ENCODE assay signal across 18 cellular contexts in the genomic region with DNA sequence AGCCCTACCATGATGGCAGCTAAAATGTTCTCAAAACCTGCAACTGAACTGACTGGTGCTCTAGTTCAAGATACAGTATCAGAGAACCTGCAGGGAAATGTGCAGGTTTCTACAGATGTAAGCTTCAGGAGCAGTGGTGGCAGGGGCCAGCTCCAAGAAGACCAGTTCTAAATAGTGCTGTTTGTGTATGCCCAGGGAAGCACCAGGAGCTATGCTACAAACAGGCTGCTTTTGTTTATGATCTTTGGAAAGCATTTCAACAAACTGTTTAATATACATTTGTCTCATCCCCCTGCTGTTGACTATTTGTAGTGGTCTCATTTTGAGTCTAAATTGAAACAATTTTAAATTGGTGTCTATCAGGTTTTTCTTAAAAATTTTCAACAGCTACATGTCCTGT. TPM values are rescaled to one million over a fixed set of nuclear protein-coding genes. Genes with fewer than 3 reads are reported as not detected.
DNase-seq lines count a peak whose midpoint lies in the region; ATAC-seq and TF ChIP-seq lines count a peak whose summit lies in the region.
"Had no signal": no experiment of that assay in that cellular context is flagged by ENCODE, and none has a peak within 500 bp of the region (broad histone marks: within the 10 kb centered on the region; RNA-seq: fewer than 3 reads in every experiment).

No MANE protein-coding gene starts in this region.

- no peaks in the 10 kb centered on the region; the same call in 1 of the 2 replicates for H4K20me1 ChIP-seq in PC-9 (ENCODE audit: insufficient read depth)

- TF ChIP-seq CTCF in Caco-2 (IDR thresholded peaks at IDR 0.05; ENCODE audit: insufficient read depth in 1 of 2, low read depth in 1 of 2, low read length in 1 of 2, severe bottlenecking in 1 of 2, unreplicated experiment in 1 of 2): peak in 1 of 2 experiments; percentile 17
- TF ChIP-seq CTCF in PC-9 (conservative IDR thresholded peaks at IDR 0.05): no peak
- TF ChIP-seq CTCF in glutamatergic neuron (IDR thresholded peaks at IDR 0.05; ENCODE audit: partially characterized antibody, unreplicated experiment): peak; percentile 17
- no peak for TF ChIP-seq CTCF in gastroesophageal sphincter (IDR thresholded peaks at IDR 0.05)

- no peaks in the 10 kb centered on the region for H3K9me3 ChIP-seq in Caco-2
- no peaks in the 10 kb centered on the region for H3K9me3 ChIP-seq in PC-9 (ENCODE audit: insufficient read depth, low read depth)
- H3K9me3 ChIP-seq in gastroesophageal sphincter: no peaks in the 10 kb centered on the region
- H3K9me3 ChIP-seq: SJCRH30 had no signal

- no peak for ATAC-seq in gastroesophageal sphincter
- ATAC-seq: HCT116 had no signal

- CTCF ChIA-PET in Caco-2 (lab: Charles Lee): interaction anchor here (1.6 to 4.5 kb wide), 2 partner anchors 148 to 291 kb away, joined by 4 to 77 read pairs; no protein-coding TSS in a partner anchor
- CTCF ChIA-PET in PC-9 (lab: Charles Lee): interaction anchor here (0.5 to 0.7 kb wide), 2 partner anchors 289 to 352 kb away, joined by 4 to 13 read pairs; no protein-coding TSS in a partner anchor

- TF ChIP-seq POLR2A in gastroesophageal sphincter (IDR thresholded peaks at IDR 0.05): no peak

- peaks cover 23% of the 10 kb centered on the region for H3K4me1 Mint-ChIP-seq in Caco-2 (ENCODE audit: low read depth, unreplicated experiment)
- H3K4me1 Mint-ChIP-seq in glutamatergic neuron (ENCODE audit: low read depth, unreplicated experiment): peaks cover 3% of the 10 kb centered on the region
- no peaks in the 10 kb centered on the region for H3K4me1 Mint-ChIP-seq in immature natural killer cell
- H3K4me1 Mint-ChIP-seq: CD4-positive, CD25-positive, alpha-beta regulatory T cell had no signal

- H3K36me3 Mint-ChIP-seq in Caco-2 (ENCODE audit: insufficient read depth, unreplicated experiment): peaks cover 69% of the 10 kb centered on the region
- H3K36me3 Mint-ChIP-seq in glutamatergic neuron (ENCODE audit: unreplicated experiment): no peaks in the 10 kb centered on the region
- peaks cover 0 to 21% (median 6%) of the 10 kb centered on the region in 3 donors for H3K36me3 Mint-ChIP-seq in immature natural killer cell

- H3K79me2 ChIP-seq in PC-9 (ENCODE audit: low read depth): no peaks in the 10 kb centered on the region

- no peaks in the 10 kb centered on the region for H3K9me3 Mint-ChIP-seq in Caco-2 (ENCODE audit: unreplicated experiment)
- H3K9me3 Mint-ChIP-seq in glutamatergic neuron (ENCODE audit: unreplicated experiment): no peaks in the 10 kb centered on the region
- H3K9me3 Mint-ChIP-seq in immature natural killer cell: no peaks in the 10 kb centered on the region
- H3K9me3 Mint-ChIP-seq: CD4-positive, CD25-positive, alpha-beta regulatory T cell had no signal

- H3K4me1 ChIP-seq in Caco-2: peaks cover 53% of the 10 kb centered on the region
- H3K4me1 ChIP-seq in PC-9 (replicated peaks; ENCODE audit: insufficient read depth): peaks cover 21% of the 10 kb centered on the region
- no peaks in the 10 kb centered on the region for H3K4me1 ChIP-seq in gastroesophageal sphincter
- H3K4me1 ChIP-seq: SJCRH30 had no signal

- DNase-seq in Caco-2: no peak
- no peak for DNase-seq in PC-9
- no peak for DNase-seq in glutamatergic neuron
- peak; percentile 56 for DNase-seq in pons (ENCODE audit: low spot score)
- DNase-seq in H4 (ENCODE audit: low spot score): no peak
- DNase-seq in immature natural killer cell: no peak
- no peak for DNase-seq in NCI-H526 treated with DMSO at 0.1 percent for 48 hours (lab: John Stamatoyannopoulos, UW)
- DNase-seq: CD4-positive, CD25-positive, alpha-beta regulatory T cell; DND-41; GOT3; Kasumi-1; NCI-H1694; NCI-H2081; NCI-H524; NCI-H82; SJCRH30 had no signal

- no peak for TF ChIP-seq EP300 in gastroesophageal sphincter (IDR thresholded peaks at IDR 0.05)

- H3K4me2 ChIP-seq in PC-9: no peak overlapping the region

- BruUV-seq in Caco-2 (replicated peaks; lab: Mats Ljungman, UMichigan) (no TSS peak), PC-9 (replicated peaks; lab: Mats Ljungman, UMichigan) (no TSS peak)

- H3K9me2 ChIP-seq in PC-9 (ENCODE audit: insufficient read depth): no peaks in the 10 kb centered on the region

- POLR2A ChIA-PET in Caco-2 (lab: Charles Lee): interaction anchor here (1.2 kb wide), 1 partner anchor 38 kb away, joined by 4 read pairs; a partner anchor contains a TSS
- POLR2A ChIA-PET in PC-9 (lab: Charles Lee; ENCODE audit: unreplicated experiment): interaction anchor here (0.7 to 0.8 kb wide), 2 partner anchors 224 to 307 kb away, joined by 3 read pairs; no protein-coding TSS in a partner anchor

- H3F3A ChIP-seq in PC-9 (ENCODE audit: insufficient read depth, low read depth): peaks cover 30% of the 10 kb centered on the region

- H3K27ac ChIP-seq in PC-9 (peak overlapping the region; percentile 79), gastroesophageal sphincter (no peak overlapping the region)
- H3K27ac ChIP-seq: SJCRH30 had no signal

- H2AFZ ChIP-seq in PC-9: no peak overlapping the region

- H3K4me3 ChIP-seq in Caco-2 (ENCODE audit: low read depth, low read length) (no peak overlapping the region), PC-9 (no peak overlapping the region), gastroesophageal sphincter (no peak overlapping the region)
- H3K4me3 ChIP-seq: SJCRH30 had no signal

- intact Hi-C loops in Caco-2 (cut with micrococcal nuclease; ENCODE audit: unreplicated experiment) (loop anchor here (1.0 to 5.0 kb wide), 4 partner anchors 16 to 203 kb away; no protein-coding TSS in a partner anchor), PC-9 (cut with micrococcal nuclease; ENCODE audit: unreplicated experiment) (loop anchor here (10.0 kb wide), 1 partner anchor 506 kb away; a partner anchor contains a TSS)

- H3K27ac Mint-ChIP-seq in Caco-2 (ENCODE audit: unreplicated experiment) (peak overlapping the region; percentile 93), glutamatergic neuron (ENCODE audit: unreplicated experiment) (no peak overlapping the region), immature natural killer cell (no peak overlapping the region)
- H3K27ac Mint-ChIP-seq: CD4-positive, CD25-positive, alpha-beta regulatory T cell had no signal

- H3K36me3 ChIP-seq in Caco-2 (ENCODE audit: control insufficient read depth, insufficient read depth, low read length) (peaks cover 1% of the 10 kb centered on the region; the same call in 1 of the 2 replicates), PC-9 (ENCODE audit: low read depth) (peaks cover 13% of the 10 kb centered on the region; the same call in 1 of the 2 replicates), gastroesophageal sphincter (peaks cover 0 to 68% of the 10 kb centered on the region in 2 donors)
- H3K36me3 ChIP-seq: SJCRH30 had no signal

- H3K27me3 Mint-ChIP-seq in Caco-2 (ENCODE audit: insufficient read depth, unreplicated experiment): no peaks in the 10 kb centered on the region
- H3K27me3 Mint-ChIP-seq in glutamatergic neuron (ENCODE audit: unreplicated experiment): no peaks in the 10 kb centered on the region
- H3K27me3 Mint-ChIP-seq in immature natural killer cell (ENCODE audit: low read depth in 3 of 3): peaks cover 0 to 3% (median 0%) of the 10 kb centered on the region in 3 donors
- H3K27me3 Mint-ChIP-seq: CD4-positive, CD25-positive, alpha-beta regulatory T cell had no signal

- H3K27me3 ChIP-seq in Caco-2 (replicated peaks; ENCODE audit: control insufficient read depth, insufficient read depth, low read length) (no peaks in the 10 kb centered on the region), PC-9 (ENCODE audit: insufficient read depth, low read depth) (no peaks in the 10 kb centered on the region), gastroesophageal sphincter (no peaks in the 10 kb centered on the region)
- H3K27me3 ChIP-seq: SJCRH30 had no signal

- H3K4me3 Mint-ChIP-seq in Caco-2 (ENCODE audit: unreplicated experiment): no peak overlapping the region
- no peak overlapping the region for H3K4me3 Mint-ChIP-seq in glutamatergic neuron (ENCODE audit: unreplicated experiment)
- no peak overlapping the region for H3K4me3 Mint-ChIP-seq in immature natural killer cell
- H3K4me3 Mint-ChIP-seq: CD4-positive, CD25-positive, alpha-beta regulatory T cell had no signal

RNA-seq across cellular contexts. Expression of a gene that starts 20.7 kb away (rescaled TPM):
- 59.1 and 61.4 TPM in 2 replicates for total RNA-seq in Caco-2 (2022)
- 5.6 and 6.8 TPM in 2 replicates for total RNA-seq in PC-9 (2021)
- 0.66 TPM for total RNA-seq in glutamatergic neuron (ENCODE audit: unreplicated experiment)
- 2.3 and 2.8 TPM in 2 replicates for total RNA-seq in H4 (2014; rRNA removed; shearing (Covaris generic))
- under 1 TPM in 2 of 3 donors, not detected in 1; 0.13 to 0.43 TPM for polyA plus RNA-seq in immature natural killer cell
- total RNA-seq in gastroesophageal sphincter: 10 to 100 TPM in 3 of 4 donors, 1 to 10 TPM in 1; 8.5 to 25.4 (median 15.5) TPM

RNA-seq across cellular contexts. Expression of a gene that starts 37.6 kb away (rescaled TPM):
- total RNA-seq in Caco-2 (2022) (39.4 and 40.7 TPM in 2 replicates), PC-9 (2021) (21.8 and 24.8 TPM in 2 replicates), glutamatergic neuron (ENCODE audit: unreplicated experiment) (18.0 TPM), gastroesophageal sphincter (10 to 100 TPM; 11.0 to 20.9 (median 11.9) TPM)
- 1.6 and 3.3 TPM in 2 replicates for total RNA-seq in H4 (2014; rRNA removed; shearing (Covaris generic))
- 1 to 10 TPM in 2 of 3 donors, under 1 TPM in 1; 0.32 to 1.6 (median 1.3) TPM for polyA plus RNA-seq in immature natural killer cell
